Comparison of ENCODE assay signal across 8 cellular contexts in genomic region chr4:16626945-16627344, GRCh38.
DNase-seq lines count a peak whose midpoint lies in the region; ATAC-seq, FAIRE-seq and TF ChIP-seq lines count a peak whose summit lies in the region.
"Had no signal": no experiment of that assay in that cellular context is flagged by ENCODE, and none has a peak within 500 bp of the region (broad histone marks: within the 10 kb centered on the region; RNA-seq: fewer than 3 reads in every experiment).

No MANE protein-coding gene starts in this region.

- H3K4me3 ChIP-seq in mammary epithelial cell (replicated peaks in 1 of 3; ENCODE audit: insufficient read depth in 1 of 3, low read depth in 2 of 3, low read length in 3 of 3) (no peak overlapping the region), vagina (no peak overlapping the region)
- H3K4me3 ChIP-seq: cardiac muscle cell had no signal

- DNase-seq in HTR-8/SVneo (ENCODE audit: insufficient read length, low spot score) (peak; percentile 46), mammary epithelial cell (peak; percentile 3), kidney glomerular epithelial cell (lab: John Stamatoyannopoulos, UW) (peak; percentile 27), vagina (ENCODE audit: extremely low spot score in 2 of 2) (no peak), NCI-H82 (lab: John Stamatoyannopoulos, UW) (no peak), NCI-H128 (lab: John Stamatoyannopoulos, UW; ENCODE audit: unreplicated experiment) (no peak)
- DNase-seq in activated T-cell treated with anti-CD3 and anti-CD28 coated beads, Interleukin-2, amount 50 U/mL, for 4 hours = no peak

- no peak overlapping the region for H3K9ac ChIP-seq in mammary epithelial cell (ENCODE audit: insufficient read depth, low read length)

- H3K4me1 ChIP-seq in mammary epithelial cell (ENCODE audit: insufficient read depth, low read length) = no peaks in the 10 kb centered on the region
- H3K4me1 ChIP-seq in vagina = peaks cover 16% of the 10 kb centered on the region

- no peaks in the 10 kb centered on the region for H3K36me3 ChIP-seq in mammary epithelial cell (ENCODE audit: insufficient read depth, low read length)
- H3K36me3 ChIP-seq in vagina = no peaks in the 10 kb centered on the region
- H3K36me3 ChIP-seq: cardiac muscle cell had no signal

- H3K9me3 ChIP-seq in mammary epithelial cell (replicated peaks; ENCODE audit: insufficient read depth, low read length) (peaks cover 4% of the 10 kb centered on the region), vagina (no peaks in the 10 kb centered on the region)

- dilution Hi-C loops in mammary epithelial cell (cut with HindIII; ENCODE audit: low sequenced_read_pairs) = no loop called here

- no peak for TF ChIP-seq CTCF in mammary epithelial cell (conservative IDR thresholded peaks at IDR 0.05 in 1 of 2, IDR thresholded peaks at IDR 0.05 in 1 of 2; ENCODE audit: extremely low read depth in 1 of 2, insufficient read depth in 1 of 2, low read depth in 1 of 2, low read length in 2 of 2)
- TF ChIP-seq CTCF in vagina (IDR thresholded peaks at IDR 0.05) = no peak

- peak; percentile 79 for FAIRE-seq in HTR-8/SVneo (lab: Jason Lieb, UNC)

- H3K4me3 Mint-ChIP-seq in activated T-cell treated with anti-CD3 and anti-CD28 coated beads, Interleukin-2, amount 50 U/mL, for 4 hours = no peak overlapping the region

- H4K20me1 ChIP-seq in mammary epithelial cell (ENCODE audit: insufficient read depth, low read length) = no peaks in the 10 kb centered on the region

- WGBS in mammary epithelial cell (ENCODE audit: low coverage, missing lambda C conversion rate) = 42% methylated on average over 5 of the region's 5 CpGs

- intact Hi-C loops in mammary epithelial cell (cut with micrococcal nuclease) (no loop called here), vagina (cut with DNase I) (no loop called here)

- H3K27me3 ChIP-seq in mammary epithelial cell (ENCODE audit: insufficient read depth, low read length) (no peaks in the 10 kb centered on the region), vagina (no peaks in the 10 kb centered on the region)
- H3K27me3 ChIP-seq: cardiac muscle cell had no signal

- H3K79me2 ChIP-seq in mammary epithelial cell (ENCODE audit: insufficient read depth, low read length) = no peaks in the 10 kb centered on the region

- in situ Hi-C loops in mammary epithelial cell (cut with MboI; ENCODE audit: low sequenced_read_pairs in 2 of 2) = no loop called here

- CTCF ChIA-PET in mammary epithelial cell (lab: Charles Lee; ENCODE audit: low non-redundant PET) = no interaction called here

- H2AFZ ChIP-seq in mammary epithelial cell (ENCODE audit: low read depth, low read length) = no peak overlapping the region

- no peak for ATAC-seq in activated T-cell treated with anti-CD3 and anti-CD28 coated beads, Interleukin-2, amount 50 U/mL, for 4 hours

- H3K27me3 Mint-ChIP-seq in activated T-cell treated with anti-CD3 and anti-CD28 coated beads, Interleukin-2, amount 50 U/mL, for 4 hours (ENCODE audit: low read depth) = no peaks in the 10 kb centered on the region

- H3K36me3 Mint-ChIP-seq in activated T-cell treated with anti-CD3 and anti-CD28 coated beads, Interleukin-2, amount 50 U/mL, for 4 hours (ENCODE audit: insufficient read depth) = no peaks in the 10 kb centered on the region

- H3K27ac ChIP-seq in mammary epithelial cell (ENCODE audit: insufficient read depth, low read depth, low read length) = no peak overlapping the region
- H3K27ac ChIP-seq in vagina = peak overlapping the region; percentile 60
- H3K27ac ChIP-seq: cardiac muscle cell had no signal

- TF ChIP-seq POLR2A in vagina (IDR thresholded peaks at IDR 0.05) = no peak

- no peaks in the 10 kb centered on the region for H3K9me3 Mint-ChIP-seq in activated T-cell treated with anti-CD3 and anti-CD28 coated beads, Interleukin-2, amount 50 U/mL, for 4 hours

- no peak overlapping the region for H3K4me2 ChIP-seq in mammary epithelial cell (ENCODE audit: insufficient read depth, low read depth, low read length)

- no peaks in the 10 kb centered on the region for H3K4me1 Mint-ChIP-seq in activated T-cell treated with anti-CD3 and anti-CD28 coated beads, Interleukin-2, amount 50 U/mL, for 4 hours (ENCODE audit: low read depth)

- no TSS peak for BruUV-seq in mammary epithelial cell (replicated peaks; lab: Mats Ljungman, UMichigan)

Comparison
In these comparisons a context has a peak if more than half of its experiments do, and no peak if none do; other contexts are left out.
1. DNase-seq: peak in HTR-8/SVneo (single experiment), mammary epithelial cell (single experiment) and kidney glomerular epithelial cell (single experiment); none in vagina (0 of 2), NCI-H82 (single experiment), activated T-cell treated with anti-CD3 and anti-CD28 coated beads, Interleukin-2, amount 50 U/mL, for 4 hours (single experiment) and NCI-H128 (single experiment).